In the genomic region with DNA sequence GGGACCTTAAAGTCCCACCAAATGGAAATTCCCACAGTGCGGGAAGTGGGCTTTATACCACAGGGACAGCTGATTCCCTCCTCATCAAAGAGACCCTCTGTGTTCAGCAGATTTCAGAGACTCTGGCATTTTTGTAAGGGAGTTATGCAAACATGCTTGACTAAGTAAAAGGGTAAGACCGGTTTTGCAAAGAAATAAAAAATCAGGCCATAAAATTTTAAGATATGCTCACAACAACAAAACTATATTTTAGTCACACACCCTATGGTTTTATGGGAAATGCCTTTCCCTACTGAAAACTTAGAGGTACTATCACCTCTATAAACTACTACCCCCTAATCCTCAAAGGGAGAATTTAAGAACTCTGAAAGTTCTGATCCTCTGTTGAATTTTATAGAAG, we compare ENCODE assay signal across 16 cellular contexts. TPM values are rescaled to one million over a fixed set of nuclear protein-coding genes. Genes with fewer than 3 reads are reported as not detected.
DNase-seq lines count a peak whose midpoint lies in the region; TF ChIP-seq lines count a peak whose summit lies in the region.
"Had no signal": no experiment of that assay in that cellular context is flagged by ENCODE, and none has a peak within 500 bp of the region (broad histone marks: within the 10 kb centered on the region; RNA-seq: fewer than 3 reads in every experiment).

No MANE protein-coding gene starts in this region.

- peaks cover 0 to 19% (median 11%) of the 10 kb centered on the region in 4 donors for H3K4me1 ChIP-seq in transverse colon

- TF ChIP-seq CTCF in fibroblast of villous mesenchyme (IDR thresholded peaks at IDR 0.05; ENCODE audit: insufficient read depth, low read depth, low read length) (no peak), nephron (IDR thresholded peaks at IDR 0.05; ENCODE audit: unreplicated experiment in 3 of 3) (no peak), transverse colon (IDR thresholded peaks at IDR 0.05) (no peak)

- no peaks in the 10 kb centered on the region for H3K36me3 Mint-ChIP-seq in nephron (ENCODE audit: low read depth)
- no peaks in the 10 kb centered on the region for H3K36me3 Mint-ChIP-seq in activated T-cell treated with anti-CD3 and anti-CD28 coated beads, Interleukin-2, amount 50 U/mL, for 24 hours (ENCODE audit: low read depth)

- peak; percentile 28 to 52 for DNase-seq in NCI-H526 (lab: John Stamatoyannopoulos, UW)
- peak; percentile 85 for DNase-seq in fibroblast of villous mesenchyme (ENCODE audit: low read depth)
- DNase-seq in transverse colon: no peak
- DNase-seq in NCI-H1105 treated with DMSO at 0.1 percent for 48 hours (lab: John Stamatoyannopoulos, UW): no peak
- no peak for DNase-seq in HPDE6-E6E7 (ENCODE audit: extremely low spot score)
- DNase-seq in activated T-cell treated with anti-CD3 and anti-CD28 coated beads, Interleukin-2, amount 50 U/mL, for 24 hours: no peak
- no peak for DNase-seq in MV-4-11 (lab: John Stamatoyannopoulos, UW)
- DNase-seq: C1 segment of cervical spinal cord; Calu3; CD4-positive, alpha-beta T cell; DMS79; GOT3; H9 had no signal

- H3K9me3 Mint-ChIP-seq in nephron: no peaks in the 10 kb centered on the region
- H3K9me3 Mint-ChIP-seq in activated T-cell treated with anti-CD3 and anti-CD28 coated beads, Interleukin-2, amount 50 U/mL, for 24 hours: no peaks in the 10 kb centered on the region
- H3K9me3 Mint-ChIP-seq: CD4-positive, alpha-beta T cell; H9 had no signal

- H3K27ac Mint-ChIP-seq in nephron: peak overlapping the region; percentile 43 to 78 (median 48)
- no peak overlapping the region for H3K27ac Mint-ChIP-seq in activated T-cell treated with anti-CD3 and anti-CD28 coated beads, Interleukin-2, amount 50 U/mL, for 24 hours
- H3K27ac Mint-ChIP-seq: B cell; CD4-positive, alpha-beta T cell had no signal

- peak overlapping the region in 3 of 4 donors; percentile 42 to 58 (median 51) for H3K27ac ChIP-seq in transverse colon

- no peaks in the 10 kb centered on the region for H3K9me3 ChIP-seq in transverse colon

- H3K27me3 Mint-ChIP-seq in nephron (ENCODE audit: low read depth): no peaks in the 10 kb centered on the region
- no peaks in the 10 kb centered on the region for H3K27me3 Mint-ChIP-seq in activated T-cell treated with anti-CD3 and anti-CD28 coated beads, Interleukin-2, amount 50 U/mL, for 24 hours
- H3K27me3 Mint-ChIP-seq: B cell; CD4-positive, alpha-beta T cell had no signal

- H3K36me3 ChIP-seq in transverse colon: no peaks in the 10 kb centered on the region

- H3K27me3 ChIP-seq in transverse colon: no peaks in the 10 kb centered on the region

- 40 to 50% methylated on average over 2 of the region's 2 CpGs for WGBS in transverse colon (ENCODE audit: low coverage in 1 of 2), 2 donors

- intact Hi-C loops in transverse colon (cut with DNase I; ENCODE audit: low total_unique reads): no loop called here

- TF ChIP-seq POLR2A in transverse colon (IDR thresholded peaks at IDR 0.05): no peak

- H3K4me3 ChIP-seq in fibroblast of villous mesenchyme (ENCODE audit: low read depth, low read length) (no peak overlapping the region), transverse colon (no peak overlapping the region)

- peaks cover 17% of the 10 kb centered on the region for H3K4me1 Mint-ChIP-seq in nephron
- H3K4me1 Mint-ChIP-seq in activated T-cell treated with anti-CD3 and anti-CD28 coated beads, Interleukin-2, amount 50 U/mL, for 24 hours (ENCODE audit: low read depth): peaks cover 17% of the 10 kb centered on the region
- H3K4me1 Mint-ChIP-seq: B cell had no signal

- no peak for TF ChIP-seq EP300 in transverse colon (IDR thresholded peaks at IDR 0.05; ENCODE audit: low read depth)

- no peak overlapping the region for H3K4me3 Mint-ChIP-seq in nephron
- H3K4me3 Mint-ChIP-seq in activated T-cell treated with anti-CD3 and anti-CD28 coated beads, Interleukin-2, amount 50 U/mL, for 24 hours: no peak overlapping the region
- H3K4me3 Mint-ChIP-seq: B cell; CD4-positive, alpha-beta T cell; H9 had no signal

- in situ Hi-C loops in transverse colon (cut with MboI; ENCODE audit: low pct_ligation_motif_present in 1 of 4, low pct_unique_long_range_greater_than_20kb in 1 of 4, low sequenced_read_pairs in 3 of 4): no loop called here

RNA-seq across cellular contexts. Expression of a gene that starts 45.3 kb away (rescaled TPM):
- under 0.01 and 0.97 TPM in 2 replicates for total RNA-seq in fibroblast of villous mesenchyme
- 10 to 100 TPM in 1 of 4 donors, 1 to 10 TPM in 3; 2.6 to 11.6 (median 8.8) TPM for total RNA-seq in transverse colon
- total RNA-seq: B cell, G401 had no signal

Comparison
In these comparisons a context has a peak if more than half of its experiments do, and no peak if none do; other contexts are left out.
1. DNase-seq: peak in NCI-H526 (2 of 2) and fibroblast of villous mesenchyme (single experiment); none in transverse colon (single experiment), NCI-H1105 treated with DMSO at 0.1 percent for 48 hours (single experiment), HPDE6-E6E7 (single experiment), activated T-cell treated with anti-CD3 and anti-CD28 coated beads, Interleukin-2, amount 50 U/mL, for 24 hours (single experiment) and MV-4-11 (single experiment).